ENCODE assay signal across 16 cellular contexts in the genomic region with DNA sequence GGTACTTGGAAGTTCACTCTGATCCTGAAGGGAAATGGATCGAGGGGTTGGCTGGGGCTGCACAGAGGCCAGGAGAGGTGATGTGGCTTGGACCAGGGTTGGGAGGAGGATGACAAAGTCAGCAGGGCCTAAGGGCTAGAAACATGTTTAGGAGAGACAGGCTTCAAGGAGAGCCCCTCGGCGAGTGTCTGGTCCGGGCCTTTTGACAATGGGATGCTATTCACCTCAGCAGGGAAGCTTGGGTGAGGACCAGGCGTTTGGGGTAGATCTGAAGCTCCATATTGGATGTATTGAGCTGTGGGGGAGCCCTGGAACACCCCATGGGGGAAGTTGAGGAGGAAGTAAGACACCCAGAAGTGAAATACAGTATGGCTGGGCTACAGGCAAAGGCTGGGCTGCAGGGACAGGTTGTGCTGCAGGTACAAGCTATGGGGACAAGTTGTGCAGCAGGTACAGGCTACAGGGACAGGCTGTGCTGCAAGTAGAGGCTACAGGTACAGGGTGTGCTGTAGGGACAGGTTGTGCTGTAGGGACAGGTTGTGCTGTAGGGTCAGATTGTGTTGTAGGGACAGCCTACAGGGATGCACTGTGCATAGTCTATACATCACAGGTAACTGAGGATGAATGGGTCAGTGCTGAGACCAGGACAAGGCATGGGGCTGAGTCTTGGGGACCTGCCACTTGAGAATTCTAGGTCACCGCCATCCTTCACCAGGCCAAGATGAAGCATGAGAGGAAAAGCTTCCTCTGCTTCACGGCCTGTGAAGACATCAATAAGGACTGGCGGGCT. TPM values are rescaled to one million over a fixed set of nuclear protein-coding genes. Genes with fewer than 3 reads are reported as not detected.
"Had no signal": no experiment of that assay in that cellular context is flagged by ENCODE, and none has a peak within 500 bp of the region (broad histone marks: within the 10 kb centered on the region; RNA-seq: fewer than 3 reads in every experiment).

No MANE protein-coding gene starts in this region.

- ATAC-seq: activated CD4-positive, alpha-beta T cell treated with anti-CD3 and anti-CD28 coated beads for 36 hours; activated T-helper 17 cell treated with anti-CD3 and anti-CD28 coated beads, Interleukin-2, amount 50 U/mL, for 72 hours; effector memory CD8-positive, alpha-beta T cell had no signal

- H3K27ac Mint-ChIP-seq: activated CD4-positive, alpha-beta T cell treated with anti-CD3 and anti-CD28 coated beads for 36 hours; activated naive CD4-positive, alpha-beta T cell treated with anti-CD3 and anti-CD28 coated beads for 36 hours; activated T-helper 17 cell treated with anti-CD3 and anti-CD28 coated beads, Interleukin-2, amount 50 U/mL, for 72 hours; dendritic cell treated with granulocyte-macrophage colony-stimulating factor and Interleukin-4, amounts not matched to agents 40 ng/mL and 50 ng/mL, for 4 days; memory B cell; nephron progenitor cell had no signal

- H3K4me3 Mint-ChIP-seq: activated CD4-positive, alpha-beta T cell treated with anti-CD3 and anti-CD28 coated beads for 36 hours; activated naive CD4-positive, alpha-beta T cell treated with anti-CD3 and anti-CD28 coated beads for 36 hours; activated T-helper 17 cell treated with anti-CD3 and anti-CD28 coated beads, Interleukin-2, amount 50 U/mL, for 72 hours; central memory CD8-positive, alpha-beta T cell; dendritic cell treated with granulocyte-macrophage colony-stimulating factor and Interleukin-4, amounts not matched to agents 40 ng/mL and 50 ng/mL, for 4 days; effector memory CD8-positive, alpha-beta T cell; memory B cell; nephron progenitor cell had no signal

- H3K79me2 ChIP-seq: parathyroid adenoma had no signal

- DNase-seq: activated CD4-positive, alpha-beta T cell treated with anti-CD3 and anti-CD28 coated beads for 36 hours; activated CD8-positive, alpha-beta memory T cell treated with anti-CD3 and anti-CD28 coated beads for 24 hours; activated naive CD4-positive, alpha-beta T cell treated with anti-CD3 and anti-CD28 coated beads for 36 hours; effector memory CD8-positive, alpha-beta T cell; nephron progenitor cell had no signal

- H3K4me3 ChIP-seq: adrenal gland, esophagus muscularis mucosa, left lung, stomach had no signal

- H2AFZ ChIP-seq: parathyroid adenoma had no signal

- H3K27me3 Mint-ChIP-seq: activated CD4-positive, alpha-beta T cell treated with anti-CD3 and anti-CD28 coated beads for 36 hours had no signal

- H3K9ac ChIP-seq: parathyroid adenoma had no signal

- H3K27me3 ChIP-seq: adrenal gland, foreskin keratinocyte had no signal

- H3K27ac ChIP-seq: esophagus muscularis mucosa, foreskin keratinocyte, left lung, parathyroid adenoma, stomach, VCaP had no signal

- H3K9me3 ChIP-seq: adrenal gland, left lung had no signal

- H3K4me1 ChIP-seq: adrenal gland, parathyroid adenoma had no signal

- H3K36me3 ChIP-seq: adrenal gland, esophagus muscularis mucosa, left lung, stomach had no signal

- H3K4me1 Mint-ChIP-seq: activated CD4-positive, alpha-beta T cell treated with anti-CD3 and anti-CD28 coated beads for 36 hours; central memory CD8-positive, alpha-beta T cell had no signal

RNA-seq across cellular contexts. Expression of a gene that starts 22.7 kb away (rescaled TPM):
- total RNA-seq: activated CD4-positive, alpha-beta T cell treated with anti-CD3 and anti-CD28 coated beads for 36 hours; activated naive CD4-positive, alpha-beta T cell treated with anti-CD3 and anti-CD28 coated beads for 36 hours; activated T-helper 17 cell treated with anti-CD3 and anti-CD28 coated beads, Interleukin-2, amount 50 U/mL, for 72 hours had no signal

RNA-seq across cellular contexts. Expression of a gene that starts 47.3 kb away (rescaled TPM):
- total RNA-seq: foreskin keratinocyte had no signal
- polyA plus RNA-seq: foreskin keratinocyte had no signal
